Comparison of ENCODE assay signal across 21 cellular contexts in the genomic region with DNA sequence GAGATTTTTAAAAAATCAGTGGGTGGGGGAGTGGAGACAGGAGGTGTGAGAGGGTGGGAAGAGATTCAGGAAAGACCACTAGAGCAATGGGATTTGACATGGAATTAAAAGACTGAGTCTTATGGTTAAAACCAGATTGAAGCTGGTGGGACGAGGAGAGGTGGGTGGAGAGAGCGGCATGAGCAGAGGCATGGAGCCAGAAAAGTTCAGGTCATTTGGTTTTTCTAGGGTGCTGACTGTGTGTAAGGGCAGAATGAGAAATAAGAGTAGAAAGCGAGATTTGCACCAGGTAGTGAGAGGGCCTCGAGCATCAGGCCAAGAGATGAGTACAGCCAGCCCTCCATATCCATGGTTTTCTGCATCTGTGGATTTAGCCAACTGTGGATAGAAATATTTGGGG.
A peak's percentile ranks its signal among the peaks of the same experiment; 100 is the strongest.
DNase-seq lines count a peak whose midpoint lies in the region; ATAC-seq and TF ChIP-seq lines count a peak whose summit lies in the region.
"Had no signal": no experiment of that assay in that cellular context is flagged by ENCODE, and none has a peak within 500 bp of the region (broad histone marks: within the 10 kb centered on the region; RNA-seq: fewer than 3 reads in every experiment).

No MANE protein-coding gene starts in this region.

- peak; percentile 20 for DNase-seq in activated CD8-positive, alpha-beta memory T cell treated with anti-CD3 and anti-CD28 coated beads, Interleukin-2, amount 50 U/mL, for 48 hours
- no peak for DNase-seq in activated CD8-positive, alpha-beta memory T cell treated with anti-CD3 and anti-CD28 coated beads for 24 hours
- DNase-seq in hepatocyte (ENCODE audit: low spot score) (no peak), transverse colon (no peak), AG20443 (ENCODE audit: low spot score) (no peak)
- DNase-seq in stimulated activated CD4-positive, alpha-beta T cell treated with anti-CD3 and anti-CD28 coated beads, Interleukin-4, amount 100 ng/mL, for 1 hour = no peak
- DNase-seq: activated CD8-positive, alpha-beta T cell treated with anti-CD3 and anti-CD28 coated beads, Interleukin-2, amount 10 ng/mL, durations not matched to agents 7 days and 5 days; activated T-cell treated with anti-CD3 and anti-CD28 coated beads, Interleukin-2, amount 50 U/mL, for 72 hours; body of pancreas; KG1; MV-4-11; NCI-H2081; ovary; SK-N-SH; stimulated activated CD4-positive, alpha-beta T cell treated with anti-CD3 and anti-CD28 coated beads, Interleukin-4, amount 100 ng/mL, for 4 hours; T1000 had no signal

- no peaks in the 10 kb centered on the region for H4K20me1 ChIP-seq in hepatocyte (ENCODE audit: insufficient read depth, poor library complexity, severe bottlenecking)

- no peaks in the 10 kb centered on the region for H3K27me3 ChIP-seq in hepatocyte
- no peaks in the 10 kb centered on the region for H3K27me3 ChIP-seq in rectal smooth muscle tissue (ENCODE audit: control insufficient read depth, insufficient read depth, low read length)
- no peaks in the 10 kb centered on the region for H3K27me3 ChIP-seq in transverse colon
- H3K27me3 ChIP-seq: body of pancreas, ovary had no signal

- H3K9ac ChIP-seq in rectal smooth muscle tissue (ENCODE audit: low read length) = no peak overlapping the region
- H3K9ac ChIP-seq: SK-N-SH had no signal

- H3K4me1 ChIP-seq in hepatocyte (ENCODE audit: insufficient read depth) (peaks cover 60% of the 10 kb centered on the region), rectal smooth muscle tissue (ENCODE audit: control insufficient read depth, insufficient read depth, low read length) (peaks cover 45% of the 10 kb centered on the region), transverse colon (peaks cover 20 to 57% (median 40%) of the 10 kb centered on the region in 4 donors)

- TF ChIP-seq POLR2A in transverse colon (IDR thresholded peaks at IDR 0.05) = no peak

- intact Hi-C loops in transverse colon (cut with DNase I; ENCODE audit: low total_unique reads) = loop anchor here (10.0 kb wide), 1 partner anchor 65 kb away; no protein-coding TSS in a partner anchor

- H3K4me3 ChIP-seq in hepatocyte (no peak overlapping the region), rectal smooth muscle tissue (ENCODE audit: low read length) (peak overlapping the region; percentile 35), transverse colon (peak overlapping the region in 2 of 4 donors; percentile 40 to 48)
- H3K4me3 ChIP-seq: body of pancreas, ovary, skin epidermis had no signal

- H3K36me3 ChIP-seq in hepatocyte (replicated peaks; ENCODE audit: insufficient read depth, low read depth) (no peaks in the 10 kb centered on the region), rectal smooth muscle tissue (ENCODE audit: control insufficient read depth, insufficient read depth, low read length) (no peaks in the 10 kb centered on the region), transverse colon (no peaks in the 10 kb centered on the region)
- H3K36me3 ChIP-seq: ovary had no signal

- peaks cover 26% of the 10 kb centered on the region for H3K79me2 ChIP-seq in hepatocyte

- WGBS in hepatocyte (ENCODE audit: low lambda C conversion rate, missing lambda C conversion rate) = 94% methylated on average over 4 of the region's 4 CpGs
- 87 to 88% methylated on average over 2 to 4 of the region's 4 CpGs for WGBS in transverse colon (ENCODE audit: low coverage in 1 of 2), 2 donors

- in situ Hi-C loops in transverse colon (cut with MboI; ENCODE audit: low pct_ligation_motif_present in 1 of 4, low pct_unique_long_range_greater_than_20kb in 1 of 4, low sequenced_read_pairs in 3 of 4) = no loop called here

- no peak for ATAC-seq in GM19328 (IDR thresholded peaks at IDR 0.05; ENCODE audit: unreplicated experiment)
- ATAC-seq: activated CD8-positive, alpha-beta T cell treated with anti-CD3 and anti-CD28 coated beads, Interleukin-2, amount 10 ng/mL, durations not matched to agents 7 days and 5 days; activated naive CD4-positive, alpha-beta T cell treated with anti-CD3 and anti-CD28 coated beads, Interleukin-2, amount 50 U/mL, for 72 hours; activated T-cell treated with anti-CD3 and anti-CD28 coated beads, Interleukin-2, amount 50 U/mL, for 72 hours; body of pancreas had no signal

- H3K9me3 ChIP-seq in hepatocyte (ENCODE audit: low read depth) = no peaks in the 10 kb centered on the region
- no peaks in the 10 kb centered on the region for H3K9me3 ChIP-seq in transverse colon
- H3K9me3 ChIP-seq: body of pancreas, ovary, SK-N-SH had no signal

- no peak overlapping the region for H3K4me2 ChIP-seq in hepatocyte
- H3K4me2 ChIP-seq: SK-N-SH had no signal

- no peak for TF ChIP-seq EP300 in transverse colon (IDR thresholded peaks at IDR 0.05; ENCODE audit: low read depth)

- H3K27ac ChIP-seq in hepatocyte = peak overlapping the region; percentile 91
- peak overlapping the region; percentile 97 for H3K27ac ChIP-seq in rectal smooth muscle tissue (ENCODE audit: low read depth, low read length)
- H3K27ac ChIP-seq in transverse colon = peak overlapping the region; percentile 88 to 93 (median 92)
- H3K27ac ChIP-seq: 22Rv1, ovary had no signal

- TF ChIP-seq CTCF in hepatocyte (IDR thresholded peaks at IDR 0.05; ENCODE audit: poor library complexity) (no peak), transverse colon (IDR thresholded peaks at IDR 0.05) (no peak)

- no peaks in the 10 kb centered on the region for H3K9me2 ChIP-seq in hepatocyte (replicated peaks; ENCODE audit: insufficient read depth)
- H3K9me2 ChIP-seq: SK-N-SH had no signal

- H2AFZ ChIP-seq in hepatocyte = no peak overlapping the region
